ENCODE assay signal across 22 cellular contexts in genomic region chr1:211092955-211093354, GRCh38. TPM values are rescaled to one million over a fixed set of nuclear protein-coding genes. Genes with fewer than 3 reads are reported as not detected.
"Had no signal": no experiment of that assay in that cellular context is flagged by ENCODE, and none has a peak within 500 bp of the region (broad histone marks: within the 10 kb centered on the region; RNA-seq: fewer than 3 reads in every experiment).

No MANE protein-coding gene starts in this region.

- H3K4me1 Mint-ChIP-seq: T-helper 17 cell had no signal

- H3K9me3 ChIP-seq: MG63, SJCRH30 had no signal

- H3K4me1 ChIP-seq: SJCRH30 had no signal

- DNase-seq: KBM-7, MG63, NCI-H1092, NCI-H1105 treated with DMSO at 0.1 percent for 48 hours, NCI-H1436, NCI-H187, NCI-H2029, NCI-H2081 treated with DMSO at 0.1 percent for 48 hours, NCI-H226, NCI-H446, NCI-H510A, NCI-H524 treated with DMSO at 0.1 percent for 48 hours, NCI-H69, NCI-H774, SHP77 treated with DMSO at 0.1 percent for 48 hours, SJCRH30, SW 1271, T-helper 1 cell, T-helper 17 cell had no signal

- ATAC-seq: Right ventricle myocardium inferior, T-helper 17 cell had no signal

- H3K36me3 ChIP-seq: MG63, SJCRH30 had no signal

- H3K27ac ChIP-seq: HL-60, SJCRH30 had no signal

- H3K27me3 ChIP-seq: MG63 had no signal

- H3K4me3 ChIP-seq: MG63, SJCRH30 had no signal

- FAIRE-seq: RCC 7860 had no signal

- H3K4me3 Mint-ChIP-seq: T-helper 17 cell had no signal

- H3K27ac Mint-ChIP-seq: T-helper 17 cell had no signal

RNA-seq across cellular contexts. Expression of gene KCNH1, which starts 41.0 kb away (rescaled TPM):
- total RNA-seq: Right ventricle myocardium inferior, T-helper 17 cell had no signal
